ENCODE assay signal across 16 cellular contexts in the genomic region with DNA sequence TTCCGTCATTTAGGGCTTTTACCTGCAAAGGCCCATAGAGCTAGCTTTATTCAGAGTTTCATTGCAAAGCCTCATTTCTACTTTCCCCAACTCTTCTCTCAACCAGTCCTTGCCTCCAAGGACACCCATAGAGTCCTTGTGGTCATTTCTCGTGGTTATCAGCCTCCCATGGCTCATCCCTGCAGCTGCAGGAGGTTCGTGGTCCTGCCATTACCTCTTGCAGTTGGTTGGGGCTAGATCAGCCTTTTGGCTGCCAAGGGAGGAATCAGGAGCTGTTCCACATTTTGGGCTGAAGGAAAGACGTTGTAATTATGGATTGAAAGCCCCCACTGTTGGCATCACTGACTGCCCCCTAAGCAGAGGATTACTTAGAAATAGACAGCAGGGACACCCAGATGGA.
DNase-seq lines count a peak whose midpoint lies in the region; ATAC-seq and TF ChIP-seq lines count a peak whose summit lies in the region.
"Had no signal": no experiment of that assay in that cellular context is flagged by ENCODE, and none has a peak within 500 bp of the region (broad histone marks: within the 10 kb centered on the region; RNA-seq: fewer than 3 reads in every experiment).

No MANE protein-coding gene starts in this region.

- peaks cover 31% of the 10 kb centered on the region for H3K36me3 ChIP-seq in WERI-Rb-1
- H3K36me3 ChIP-seq: HAP-1 had no signal

- H3K9me3 ChIP-seq in WERI-Rb-1 (ENCODE audit: severe bottlenecking), result no peaks in the 10 kb centered on the region
- H3K9me3 ChIP-seq: HAP-1, SK-N-SH had no signal

- peak overlapping the region; percentile 71 for H3K27ac ChIP-seq in WERI-Rb-1
- H3K27ac ChIP-seq: HL-60 had no signal

- no peak overlapping the region for H3K4me3 ChIP-seq in WERI-Rb-1 (ENCODE audit: low read depth, low read length)
- H3K4me3 ChIP-seq: GM12878, HAP-1 had no signal

- DNase-seq in stimulated activated CD4-positive, alpha-beta T cell treated with anti-CD3 and anti-CD28 coated beads, Interleukin-15, amount 100 ng/mL, for 24 hours, result peak; percentile 3
- no peak for DNase-seq in stimulated activated CD4-positive, alpha-beta T cell treated with anti-CD3 and anti-CD28 coated beads, Interleukin-1b, Interleukin-23, amount 100 ng/mL, for 48 hours
- peak; percentile 34 for DNase-seq in LHCN-M2 (ENCODE audit: low read depth)
- DNase-seq in WERI-Rb-1, result no peak
- no peak for DNase-seq in GM20000 (ENCODE audit: low spot score)
- no peak for DNase-seq in activated effector memory CD4-positive, alpha-beta T cell treated with Interleukin-2 at 50 U/mL for 16 hours
- DNase-seq: DMS79 treated with DMSO at 0.1 percent for 48 hours, GDM1, NCI-H1436 treated with DMSO at 0.1 percent for 48 hours, NCI-H510A treated with DMSO at 0.1 percent for 48 hours, SHP77, SK-N-SH had no signal

- no peaks in the 10 kb centered on the region for H3K27me3 ChIP-seq in WERI-Rb-1 (ENCODE audit: insufficient read depth, low read depth, severe bottlenecking)

- TF ChIP-seq CTCF in WERI-Rb-1 (IDR thresholded peaks at IDR 0.05; ENCODE audit: low read depth, low read length) (no peak), GM20000 (IDR thresholded peaks at IDR 0.05; ENCODE audit: extremely low read depth, missing control alignments) (no peak)

- no peak for ATAC-seq in HG03442 (IDR thresholded peaks at IDR 0.05; ENCODE audit: unreplicated experiment)
- ATAC-seq: GM12878 had no signal

Comparison
In these comparisons a context has a peak if more than half of its experiments do, and no peak if none do; other contexts are left out.
1. DNase-seq: peak in stimulated activated CD4-positive, alpha-beta T cell treated with anti-CD3 and anti-CD28 coated beads, Interleukin-15, amount 100 ng/mL, for 24 hours (single experiment) and LHCN-M2 (single experiment); none in stimulated activated CD4-positive, alpha-beta T cell treated with anti-CD3 and anti-CD28 coated beads, Interleukin-1b, Interleukin-23, amount 100 ng/mL, for 48 hours (single experiment), WERI-Rb-1 (single experiment), GM20000 (single experiment) and activated effector memory CD4-positive, alpha-beta T cell treated with Interleukin-2 at 50 U/mL for 16 hours (single experiment).